In the genomic region with DNA sequence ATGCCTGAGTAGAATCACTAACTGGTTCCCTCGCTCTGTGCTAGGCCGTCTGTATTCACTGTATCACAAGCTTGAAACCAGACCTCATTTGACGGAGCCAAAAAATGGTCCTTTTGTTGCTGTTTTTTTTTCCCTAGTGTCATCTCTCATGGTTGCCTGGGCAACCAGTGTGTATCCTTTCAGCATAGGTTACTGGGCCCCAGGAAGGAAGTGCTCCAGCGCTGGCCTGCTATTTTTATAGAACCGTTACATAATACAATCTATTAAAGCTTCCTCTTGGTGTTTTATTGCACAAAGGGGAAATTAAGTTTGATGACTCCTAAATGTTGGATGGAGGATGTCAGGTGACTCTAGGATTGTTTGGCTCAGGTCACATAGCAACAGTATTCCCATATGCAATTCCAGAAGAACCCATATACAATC, we compare ENCODE assay signal across 8 cellular contexts.
DNase-seq lines count a peak whose midpoint lies in the region; ATAC-seq, FAIRE-seq and TF ChIP-seq lines count a peak whose summit lies in the region.

No MANE protein-coding gene starts in this region.

- in situ Hi-C loops in HAP-1 (cut with MboI; ENCODE audit: low sequenced_read_pairs) (no loop called here), K562 (cut with MboI) (no loop called here)

- WGBS in K562 (ENCODE audit: insufficient coverage, low coverage, missing lambda C conversion rate): 9% methylated on average over 5 of the region's 5 CpGs
- 36 to 64% (median 58%) methylated on average over 5 of the region's 5 CpGs for WGBS in stomach, 5 donors

- no peaks in the 10 kb centered on the region for H4K20me1 ChIP-seq in K562 (replicated peaks; ENCODE audit: control insufficient read depth, insufficient read depth, low read length)

- no peak for ATAC-seq in K562

- peaks cover 31% of the 10 kb centered on the region for H3K4me1 ChIP-seq in HAP-1
- no peaks in the 10 kb centered on the region; a peak in 1 of 5 replicates for H3K4me1 ChIP-seq in K562 (replicated peaks in 1 of 2; ENCODE audit: control insufficient read depth in 2 of 2, insufficient read depth in 2 of 2, low read length in 2 of 2)
- peaks cover 0 to 63% (median 32%) of the 10 kb centered on the region in 4 donors for H3K4me1 ChIP-seq in stomach

- TF ChIP-seq CTCF in K562 (IDR thresholded peaks at IDR 0.05 in 2 of 3, conservative IDR thresholded peaks at IDR 0.05 in 1 of 3; ENCODE audit: insufficient read depth in 2 of 3, low read depth in 1 of 3, low read length in 3 of 3) (no peak), stomach (IDR thresholded peaks at IDR 0.05) (no peak)

- H3K36me3 ChIP-seq in HAP-1 (replicated peaks): no peaks in the 10 kb centered on the region
- H3K36me3 ChIP-seq in K562 (ENCODE audit: control insufficient read depth, insufficient read depth, low read length): no peaks in the 10 kb centered on the region
- no peaks in the 10 kb centered on the region for H3K36me3 ChIP-seq in stomach

- no peaks in the 10 kb centered on the region for H3K9me3 ChIP-seq in HAP-1
- H3K9me3 ChIP-seq in K562 (replicated peaks; ENCODE audit: control insufficient read depth, insufficient read depth, low read depth, low read length): no peaks in the 10 kb centered on the region
- H3K9me3 ChIP-seq in stomach: no peaks in the 10 kb centered on the region

- H2AFZ ChIP-seq in K562 (ENCODE audit: low read depth, low read length): no peak overlapping the region

- CTCF ChIA-PET in K562 (lab: Yijun Ruan, JAX; ENCODE audit: low intra/inter-chr PET ratio): no interaction called here

- no TSS peak for BruUV-seq in K562 (replicated peaks; lab: Mats Ljungman, UMichigan)

- H3K9ac ChIP-seq in K562 (ENCODE audit: insufficient read depth in 1 of 2, low read depth in 2 of 2, low read length in 2 of 2): no peak overlapping the region

- no peaks in the 10 kb centered on the region for H3K9me1 ChIP-seq in K562 (ENCODE audit: control insufficient read depth, insufficient read depth, low read length)

- H3K27me3 ChIP-seq in HAP-1 (ENCODE audit: low read depth): no peaks in the 10 kb centered on the region
- H3K27me3 ChIP-seq in K562 (ENCODE audit: control insufficient read depth in 2 of 2, insufficient read depth in 2 of 2, low read length in 2 of 2): peaks cover 0 to 11% of the 10 kb centered on the region in 2 experiments; a peak in 2 of 5 replicates
- H3K27me3 ChIP-seq in stomach: no peaks in the 10 kb centered on the region

- no peak overlapping the region for H3K4me2 ChIP-seq in K562 (ENCODE audit: insufficient read depth, low read length)

- peak; percentile 87 for DNase-seq in DMS153 treated with DMSO at 0.1 percent for 48 hours (lab: John Stamatoyannopoulos, UW; ENCODE audit: unreplicated experiment)
- peak; percentile 56 to 58 for DNase-seq in HAP-1 (ENCODE audit: low spot score in 2 of 2)
- peak; percentile 46 for DNase-seq in NCI-H2227 treated with DMSO at 0.1 percent for 48 hours (lab: John Stamatoyannopoulos, UW)
- no peak for DNase-seq in K562 (ENCODE audit: extremely low read depth in 1 of 4, low spot score in 3 of 4)
- DNase-seq in left kidney (ENCODE audit: low read depth, low spot score): peak; percentile 94
- peak; percentile 29 for DNase-seq in stomach
- DNase-seq in OCI-M1 (lab: John Stamatoyannopoulos, UW): no peak
- no peak for DNase-seq in NCI-H82 treated with DMSO at 0.1 percent for 48 hours (lab: John Stamatoyannopoulos, UW; ENCODE audit: unreplicated experiment)

- intact Hi-C loops in K562 (cut with micrococcal nuclease): no loop called here
- intact Hi-C loops in stomach (cut with DNase I; ENCODE audit: low total_unique reads): no loop called here

- FAIRE-seq in K562 (lab: Jason Lieb, UNC): no peak

- POLR2A ChIA-PET in K562 (lab: Yijun Ruan, JAX): interaction anchor here (0.7 kb wide), 1 partner anchor 17 kb away, joined by 3 read pairs; no protein-coding TSS in a partner anchor

- H3K4me3 ChIP-seq in HAP-1 (no peak overlapping the region), K562 (no peak overlapping the region), stomach (no peak overlapping the region)

- TF ChIP-seq POLR2A in K562 (conservative IDR thresholded peaks at IDR 0.05): no peak
- TF ChIP-seq POLR2A in stomach (IDR thresholded peaks at IDR 0.05): no peak

- no peak for TF ChIP-seq RAD21 in K562 (CRISPR knock-in tag; conservative IDR thresholded peaks at IDR 0.05 in 1 of 2, IDR thresholded peaks at IDR 0.05 in 1 of 2)

- H3K27ac ChIP-seq in K562 (ENCODE audit: extremely low read depth, low read depth, low read length) (no peak overlapping the region), stomach (peak overlapping the region in 4 of 5 donors; percentile 11 to 70 (median 24))

- no peaks in the 10 kb centered on the region for H3K79me2 ChIP-seq in K562 (ENCODE audit: control insufficient read depth, insufficient read depth, low read length)

- TF ChIP-seq EP300 in K562 (IDR thresholded peaks at IDR 0.05; ENCODE audit: low read length) (no peak), stomach (IDR thresholded peaks at IDR 0.05) (no peak)

TF ChIP-seq in K562, 482 proteins besides CTCF, POLR2A, EP300 and RAD21:
- no peak for TF ChIP-seq SMARCA4 (IDR thresholded peaks at IDR 0.05)
- TF ChIP-seq RFX1 (IDR thresholded peaks at IDR 0.05): peak; percentile 57; the same call in 1 of the 2 replicates
TF ChIP-seq in K562: peak in this region for 1.

Comparison
In these comparisons a context has a peak if more than half of its experiments do, and no peak if none do; other contexts are left out.
1. DNase-seq: peak in DMS153 treated with DMSO at 0.1 percent for 48 hours (single experiment), HAP-1 (2 of 2), NCI-H2227 treated with DMSO at 0.1 percent for 48 hours (single experiment), left kidney (single experiment) and stomach (single experiment); none in K562 (0 of 4), OCI-M1 (single experiment) and NCI-H82 treated with DMSO at 0.1 percent for 48 hours (single experiment).